In the genomic region with DNA sequence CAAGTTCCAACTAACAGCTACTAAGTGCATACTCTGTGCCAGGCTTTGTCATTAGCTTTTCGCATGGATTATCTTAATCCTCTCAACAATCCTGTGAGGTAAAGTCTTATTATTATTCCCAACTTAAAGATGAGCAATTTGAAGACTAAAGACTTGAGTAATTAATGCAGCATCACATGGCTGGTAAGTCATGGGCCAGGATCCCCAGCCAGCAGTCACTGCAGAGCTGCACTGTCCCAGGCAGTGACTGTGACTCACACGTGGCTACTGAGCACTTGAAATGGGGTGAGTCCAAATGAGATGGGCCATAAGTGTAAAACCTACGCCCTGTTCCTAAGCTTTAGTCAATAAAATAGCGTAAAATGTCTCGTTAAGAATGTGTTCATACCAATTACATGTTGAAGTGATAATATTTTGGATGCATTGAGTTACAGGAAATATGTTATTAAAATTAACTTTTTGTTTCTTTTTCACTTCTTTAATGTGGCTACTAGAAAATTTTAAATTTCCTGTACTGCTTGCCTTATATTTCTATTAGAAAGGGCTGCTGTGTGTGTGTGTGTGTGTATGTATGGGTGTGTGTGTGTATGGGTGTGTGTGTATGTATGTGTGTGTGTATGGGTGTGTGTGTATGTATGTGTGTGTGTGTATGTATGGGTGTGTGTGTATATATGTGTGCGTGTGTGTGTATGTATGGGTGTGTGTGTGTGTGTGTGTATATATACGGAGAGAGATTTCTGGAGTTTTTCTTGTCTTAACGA, we compare ENCODE assay signal across 15 cellular contexts.
A peak's percentile ranks its signal among the peaks of the same experiment; 100 is the strongest.
DNase-seq lines count a peak whose midpoint lies in the region; ATAC-seq, FAIRE-seq and TF ChIP-seq lines count a peak whose summit lies in the region.
"Had no signal": no experiment of that assay in that cellular context is flagged by ENCODE, and none has a peak within 500 bp of the region (broad histone marks: within the 10 kb centered on the region; RNA-seq: fewer than 3 reads in every experiment).

No MANE protein-coding gene starts in this region.

- H3K36me3 Mint-ChIP-seq in activated CD4-positive, alpha-beta T cell treated with anti-CD3 and anti-CD28 coated beads for 36 hours (ENCODE audit: low read depth) = no peaks in the 10 kb centered on the region
- H3K36me3 Mint-ChIP-seq in activated CD4-positive, alpha-beta T cell treated with anti-CD3 and anti-CD28 coated beads, Interleukin-2, amount 10 ng/mL, durations not matched to agents 24 days and 14 days (ENCODE audit: low read depth) = no peaks in the 10 kb centered on the region
- H3K36me3 Mint-ChIP-seq: activated CD8-positive, alpha-beta memory T cell treated with anti-CD3 and anti-CD28 coated beads, Interleukin-2, amount 10 ng/mL, durations not matched to agents 7 days and 5 days had no signal

- ATAC-seq in activated CD4-positive, alpha-beta T cell treated with anti-CD3 and anti-CD28 coated beads for 36 hours = peak; percentile 49
- no peak for ATAC-seq in HG02588 (IDR thresholded peaks at IDR 0.05; ENCODE audit: unreplicated experiment)
- ATAC-seq: activated CD8-positive, alpha-beta memory T cell treated with anti-CD3 and anti-CD28 coated beads, Interleukin-2, amount 10 ng/mL, durations not matched to agents 7 days and 5 days had no signal

- H3K27ac Mint-ChIP-seq in activated CD4-positive, alpha-beta T cell treated with anti-CD3 and anti-CD28 coated beads for 36 hours = no peak overlapping the region
- no peak overlapping the region for H3K27ac Mint-ChIP-seq in activated CD4-positive, alpha-beta T cell treated with anti-CD3 and anti-CD28 coated beads, Interleukin-2, amount 10 ng/mL, durations not matched to agents 24 days and 14 days
- H3K27ac Mint-ChIP-seq: activated CD8-positive, alpha-beta memory T cell treated with anti-CD3 and anti-CD28 coated beads, Interleukin-2, amount 10 ng/mL, durations not matched to agents 7 days and 5 days had no signal

- WGBS in small intestine, 3 donors = 76 to 81% (median 77%) methylated on average over 8 of the region's 8 CpGs

- H3K27me3 Mint-ChIP-seq in activated CD4-positive, alpha-beta T cell treated with anti-CD3 and anti-CD28 coated beads for 36 hours = no peaks in the 10 kb centered on the region
- H3K27me3 Mint-ChIP-seq in activated CD4-positive, alpha-beta T cell treated with anti-CD3 and anti-CD28 coated beads, Interleukin-2, amount 10 ng/mL, durations not matched to agents 24 days and 14 days = no peaks in the 10 kb centered on the region

- FAIRE-seq in small intestine (lab: Jason Lieb, UNC) = no peak

- H3K9me3 ChIP-seq in small intestine (ENCODE audit: control insufficient read depth, low read depth) = no peaks in the 10 kb centered on the region
- H3K9me3 ChIP-seq: left ventricle myocardium inferior had no signal

- no peak overlapping the region for H3K27ac ChIP-seq in small intestine (ENCODE audit: low read depth in 1 of 2, low read length in 1 of 2)
- H3K27ac ChIP-seq: left ventricle myocardium inferior had no signal

- intact Hi-C loops in activated CD4-positive, alpha-beta T cell treated with anti-CD3 and anti-CD28 coated beads for 36 hours (cut with DNase I, micrococcal nuclease) = no loop called here
- intact Hi-C loops in activated CD4-positive, alpha-beta T cell treated with anti-CD3 and anti-CD28 coated beads, Interleukin-2, amount 10 ng/mL, durations not matched to agents 24 days and 14 days (cut with micrococcal nuclease) = no loop called here

- no peaks in the 10 kb centered on the region for H3K36me3 ChIP-seq in small intestine (ENCODE audit: control insufficient read depth in 2 of 2, insufficient read depth in 2 of 2, low read length in 2 of 2)
- H3K36me3 ChIP-seq: left ventricle myocardium inferior had no signal

- no peak overlapping the region for H3K4me3 Mint-ChIP-seq in activated CD4-positive, alpha-beta T cell treated with anti-CD3 and anti-CD28 coated beads for 36 hours
- H3K4me3 Mint-ChIP-seq in activated CD4-positive, alpha-beta T cell treated with anti-CD3 and anti-CD28 coated beads, Interleukin-2, amount 10 ng/mL, durations not matched to agents 24 days and 14 days = no peak overlapping the region
- H3K4me3 Mint-ChIP-seq: activated CD8-positive, alpha-beta memory T cell treated with anti-CD3 and anti-CD28 coated beads, Interleukin-2, amount 10 ng/mL, durations not matched to agents 7 days and 5 days; neural crest cell had no signal

- H3K27me3 ChIP-seq in small intestine (ENCODE audit: control insufficient read depth in 2 of 2, insufficient read depth in 2 of 2, low read length in 2 of 2) = no peaks in the 10 kb centered on the region

- peak; percentile 13 for DNase-seq in activated CD4-positive, alpha-beta T cell treated with anti-CD3 and anti-CD28 coated beads for 36 hours
- no peak for DNase-seq in activated CD4-positive, alpha-beta T cell treated with anti-CD3 and anti-CD28 coated beads, Interleukin-2, amount 10 ng/mL, durations not matched to agents 24 days and 14 days
- DNase-seq in NCI-H524 (lab: John Stamatoyannopoulos, UW) = peak; percentile 76 to 93
- DNase-seq in epithelial cell of esophagus (ENCODE audit: low read depth) = peak; percentile 21
- DNase-seq in small intestine = peak; percentile 25
- DNase-seq in stimulated activated CD4-positive, alpha-beta T cell treated with anti-CD3 and anti-CD28 coated beads, Interleukin-4, amount 100 ng/mL, for 4 hours = no peak
- DNase-seq in HuH-7.5 (ENCODE audit: low spot score) = no peak
- DNase-seq: activated CD8-positive, alpha-beta memory T cell treated with anti-CD3 and anti-CD28 coated beads, Interleukin-2, amount 10 ng/mL, durations not matched to agents 7 days and 5 days; hippocampal formation; left ventricle myocardium inferior; NCI-H187 treated with DMSO at 0.1 percent for 48 hours; NCI-H774; SHP77 had no signal

- TF ChIP-seq CTCF in epithelial cell of esophagus (IDR thresholded peaks at IDR 0.05; ENCODE audit: insufficient read depth, low read depth, low read length, missing control alignments) = no peak

- POLR2A ChIA-PET in activated CD4-positive, alpha-beta T cell treated with anti-CD3 and anti-CD28 coated beads for 36 hours (lab: Charles Lee) = no interaction called here

- H3K4me1 ChIP-seq in small intestine (ENCODE audit: control insufficient read depth in 2 of 2, insufficient read depth in 1 of 2, low read depth in 1 of 2, low read length in 1 of 2) = peaks cover 0 to 3% of the 10 kb centered on the region in 2 donors

- peaks cover 1% of the 10 kb centered on the region for H3K9me3 Mint-ChIP-seq in activated CD4-positive, alpha-beta T cell treated with anti-CD3 and anti-CD28 coated beads for 36 hours (ENCODE audit: low read depth)
- H3K9me3 Mint-ChIP-seq in activated CD4-positive, alpha-beta T cell treated with anti-CD3 and anti-CD28 coated beads, Interleukin-2, amount 10 ng/mL, durations not matched to agents 24 days and 14 days = no peaks in the 10 kb centered on the region
- H3K9me3 Mint-ChIP-seq: neural crest cell had no signal

- no peak overlapping the region for H3K4me3 ChIP-seq in epithelial cell of esophagus (ENCODE audit: low read length)
- no peak overlapping the region for H3K4me3 ChIP-seq in small intestine (ENCODE audit: low read depth in 1 of 2, low read length in 2 of 2)
- H3K4me3 ChIP-seq: left ventricle myocardium inferior had no signal

- H3K4me1 Mint-ChIP-seq in activated CD4-positive, alpha-beta T cell treated with anti-CD3 and anti-CD28 coated beads for 36 hours = peaks cover 9% of the 10 kb centered on the region
- H3K4me1 Mint-ChIP-seq in activated CD4-positive, alpha-beta T cell treated with anti-CD3 and anti-CD28 coated beads, Interleukin-2, amount 10 ng/mL, durations not matched to agents 24 days and 14 days = peaks cover 3% of the 10 kb centered on the region

- CTCF ChIA-PET in activated CD4-positive, alpha-beta T cell treated with anti-CD3 and anti-CD28 coated beads for 36 hours (lab: Charles Lee) = interaction anchor here (1.2 kb wide), 1 partner anchor 273 kb away, joined by 4 read pairs; no protein-coding TSS in a partner anchor

Comparison
In these comparisons a context has a peak if more than half of its experiments do, and no peak if none do; other contexts are left out.
1. DNase-seq: peak in activated CD4-positive, alpha-beta T cell treated with anti-CD3 and anti-CD28 coated beads for 36 hours (single experiment), NCI-H524 (2 of 2), epithelial cell of esophagus (single experiment) and small intestine (single experiment); none in activated CD4-positive, alpha-beta T cell treated with anti-CD3 and anti-CD28 coated beads, Interleukin-2, amount 10 ng/mL, durations not matched to agents 24 days and 14 days (single experiment), stimulated activated CD4-positive, alpha-beta T cell treated with anti-CD3 and anti-CD28 coated beads, Interleukin-4, amount 100 ng/mL, for 4 hours (0 of 2) and HuH-7.5 (single experiment).